Comparison of ENCODE assay signal across 12 cellular contexts in genomic region chr19:8366121-8366581, GRCh38. TPM values are rescaled to one million over a fixed set of nuclear protein-coding genes. Genes with fewer than 3 reads are reported as not detected.
DNase-seq lines count a peak whose midpoint lies in the region; TF ChIP-seq lines count a peak whose summit lies in the region.
"Had no signal": no experiment of that assay in that cellular context is flagged by ENCODE, and none has a peak within 500 bp of the region (broad histone marks: within the 10 kb centered on the region; RNA-seq: fewer than 3 reads in every experiment).

No MANE protein-coding gene starts in this region.

- no peak overlapping the region for H3K4me2 ChIP-seq in mesendoderm (ENCODE audit: low read length)

- H3K27me3 ChIP-seq in Peyer's patch (no peaks in the 10 kb centered on the region), mesendoderm (ENCODE audit: insufficient read depth, low read length, poor library complexity) (no peaks in the 10 kb centered on the region), stomach smooth muscle (ENCODE audit: control insufficient read depth in 1 of 2, insufficient read depth in 2 of 2, low read length in 2 of 2) (no peaks in the 10 kb centered on the region)

- H3K36me3 ChIP-seq in Peyer's patch: peaks cover 0 to 6% (median 0%) of the 10 kb centered on the region in 3 donors
- H3K36me3 ChIP-seq in mesendoderm (ENCODE audit: control insufficient read depth, insufficient read depth, low read length): no peaks in the 10 kb centered on the region
- peaks cover 3 to 6% of the 10 kb centered on the region in 2 donors for H3K36me3 ChIP-seq in stomach smooth muscle (ENCODE audit: control insufficient read depth in 2 of 2, insufficient read depth in 2 of 2, low read length in 2 of 2)

- H4K8ac ChIP-seq in mesendoderm (ENCODE audit: low read depth, low read length): no peak overlapping the region

- H2AK5ac ChIP-seq in mesendoderm (ENCODE audit: low read length): no peak overlapping the region

- peak overlapping the region in 2 of 4 donors; percentile 46 to 62 for H3K4me3 ChIP-seq in Peyer's patch
- H3K4me3 ChIP-seq in mesendoderm (ENCODE audit: low read length): no peak overlapping the region
- peak overlapping the region in 1 of 2 donors; percentile 17 for H3K4me3 ChIP-seq in stomach smooth muscle (ENCODE audit: low read length in 2 of 2)

- TF ChIP-seq CTCF in Peyer's patch (IDR thresholded peaks at IDR 0.05): no peak

- peak in 1 of 3 donors; percentile 28 for DNase-seq in Peyer's patch
- no peak for DNase-seq in mesendoderm
- no peak for DNase-seq in DMS114 treated with DMSO at 0.1 percent for 48 hours (lab: John Stamatoyannopoulos, UW; ENCODE audit: unreplicated experiment)
- DNase-seq in GF-D8 (lab: John Stamatoyannopoulos, UW): no peak
- DNase-seq in RPMI8226: no peak
- DNase-seq: activated CD4-positive, alpha-beta T cell treated with anti-CD3 and anti-CD28 coated beads for 1 hour; activated T-cell treated with anti-CD3 and anti-CD28 coated beads for 4 hours; NCI-H1048; NK-92 treated with Interleukin-12 subunit alpha and Interleukin-12 subunit beta, amount 100 ng/mL, for 24 hours; SHP77 treated with DMSO at 0.1 percent for 48 hours had no signal

- H3K9ac ChIP-seq in mesendoderm (ENCODE audit: low read length) (no peak overlapping the region), stomach smooth muscle (ENCODE audit: low read length in 2 of 2) (no peak overlapping the region)

- no peak overlapping the region for H2BK15ac ChIP-seq in mesendoderm (replicated peaks; ENCODE audit: low read depth)

- H3K79me2 ChIP-seq in mesendoderm (ENCODE audit: control insufficient read depth, insufficient read depth, low read length): no peaks in the 10 kb centered on the region

- no peak overlapping the region for H3K23ac ChIP-seq in mesendoderm (ENCODE audit: low read length)

- H3K27ac ChIP-seq in Peyer's patch: peak overlapping the region in 3 of 4 donors; percentile 55 to 85 (median 75)
- peak overlapping the region; percentile 79 for H3K27ac ChIP-seq in cingulate gyrus (ENCODE audit: low read depth, low read length)
- H3K27ac ChIP-seq in mesendoderm (ENCODE audit: low read depth, low read length): no peak overlapping the region
- peak overlapping the region; percentile 76 for H3K27ac ChIP-seq in stomach smooth muscle (ENCODE audit: low read length)

- no peak overlapping the region for H3K18ac ChIP-seq in mesendoderm (ENCODE audit: low read length)

- H3K79me1 ChIP-seq in mesendoderm (ENCODE audit: low read length): no peaks in the 10 kb centered on the region

- H4K5ac ChIP-seq in mesendoderm (ENCODE audit: low read length): no peak overlapping the region

- H3K4me1 ChIP-seq in Peyer's patch (peaks cover 0 to 77% (median 0%) of the 10 kb centered on the region in 4 donors), mesendoderm (ENCODE audit: control insufficient read depth, low read depth, low read length) (peaks cover 4% of the 10 kb centered on the region), stomach smooth muscle (ENCODE audit: control insufficient read depth, insufficient read depth, low read length) (peaks cover 57% of the 10 kb centered on the region)

- H3K56ac ChIP-seq in mesendoderm (ENCODE audit: low read length): peak overlapping the region; percentile 54

- TF ChIP-seq POLR2A in Peyer's patch (IDR thresholded peaks at IDR 0.05): no peak

- H2BK120ac ChIP-seq in mesendoderm (ENCODE audit: low read depth, low read length): no peak overlapping the region

- H3K9me3 ChIP-seq in Peyer's patch: no peaks in the 10 kb centered on the region
- H3K9me3 ChIP-seq in stomach smooth muscle (ENCODE audit: control insufficient read depth in 2 of 2, low read length in 2 of 2): no peaks in the 10 kb centered on the region

- no CpG with 5 or more reads among the region's 11 CpGs for WGBS in mesendoderm (ENCODE audit: extremely low coverage, insufficient coverage, low lambda C conversion rate)

- H3K4ac ChIP-seq in mesendoderm (ENCODE audit: low read depth, low read length): no peak overlapping the region

- no peak overlapping the region for H2BK5ac ChIP-seq in mesendoderm (ENCODE audit: low read length)

RNA-seq across cellular contexts. Expression of gene ANGPTL4, which starts 2.2 kb away (rescaled TPM):
- total RNA-seq in Peyer's patch: 10 to 100 TPM; 22.6 to 82.1 (median 29.9) TPM
- 0.22 TPM for polyA plus RNA-seq in mesendoderm (2013, experiment 1 of 2)
- 0.18 TPM for polyA plus RNA-seq in mesendoderm (2013, experiment 2 of 2)

RNA-seq across cellular contexts. Expression of gene KANK3, which starts 23.1 kb away (rescaled TPM):
- 10 to 100 TPM in 1 of 4 donors, 1 to 10 TPM in 3; 3.0 to 16.5 (median 7.8) TPM for total RNA-seq in Peyer's patch
- polyA plus RNA-seq in mesendoderm (2013, experiment 1 of 2): 0.41 TPM
- 0.50 TPM for polyA plus RNA-seq in mesendoderm (2013, experiment 2 of 2)

RNA-seq across cellular contexts. Expression of gene RAB11B, which starts 24.0 kb away (rescaled TPM):
- 100 to 1,000 TPM in 3 of 4 donors, 10 to 100 TPM in 1; 76.2 to 181 (median 151) TPM for total RNA-seq in Peyer's patch
- 95.2 TPM for polyA plus RNA-seq in mesendoderm (2013, experiment 1 of 2)
- 94.3 TPM for polyA plus RNA-seq in mesendoderm (2013, experiment 2 of 2)

RNA-seq across cellular contexts. Expression of gene RPS28, which starts 44.9 kb away (rescaled TPM):
- total RNA-seq in Peyer's patch: 100 to 1,000 TPM; 306 to 519 (median 393) TPM
- polyA plus RNA-seq in mesendoderm (2013, experiment 1 of 2): 1,804 TPM
- polyA plus RNA-seq in mesendoderm (2013, experiment 2 of 2): 1,761 TPM

RNA-seq across cellular contexts. Expression of gene NDUFA7, which starts 45.0 kb away (rescaled TPM):
- 10 to 100 TPM in 3 of 4 donors, not detected in 1; 24.6 to 43.4 (median 38.5) TPM for total RNA-seq in Peyer's patch
- 140 TPM for polyA plus RNA-seq in mesendoderm (2013, experiment 1 of 2)
- 141 TPM for polyA plus RNA-seq in mesendoderm (2013, experiment 2 of 2)
